In the genomic region with DNA sequence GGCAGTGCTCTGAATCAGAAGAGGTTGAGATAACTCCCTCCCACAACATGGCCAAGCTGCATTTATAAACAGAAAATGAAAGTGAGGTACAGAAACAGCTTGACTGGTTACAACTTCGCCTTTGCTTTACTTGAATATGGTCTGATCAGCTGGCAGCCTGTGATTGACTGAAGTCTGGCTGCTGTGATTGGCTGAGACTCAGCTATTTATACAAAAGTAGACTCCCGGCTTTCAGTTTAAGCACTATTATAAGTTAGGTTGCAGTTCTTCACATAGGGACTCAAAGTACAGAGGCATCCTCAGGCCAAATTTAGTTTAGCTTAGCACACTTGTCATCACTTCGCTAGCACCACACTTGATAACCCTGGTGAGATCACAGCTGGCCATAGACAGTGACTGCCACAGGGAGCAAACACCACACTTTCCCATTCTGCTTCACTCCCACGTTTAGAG, we compare ENCODE assay signal across 8 cellular contexts.
DNase-seq lines count a peak whose midpoint lies in the region; ATAC-seq and TF ChIP-seq lines count a peak whose summit lies in the region.

No MANE protein-coding gene starts in this region.

- no peaks in the 10 kb centered on the region for H3K27me3 ChIP-seq in heart right ventricle
- H3K27me3 ChIP-seq in hepatocyte: no peaks in the 10 kb centered on the region

- peak overlapping the region in 6 of 10 donors; percentile 14 to 28 (median 24) for H3K4me3 ChIP-seq in heart right ventricle
- no peak overlapping the region for H3K4me3 ChIP-seq in hepatocyte

- intact Hi-C loops in heart right ventricle (cut with DNase I): no loop called here

- no peaks in the 10 kb centered on the region for H4K20me1 ChIP-seq in hepatocyte (ENCODE audit: insufficient read depth, poor library complexity, severe bottlenecking)

- H3K36me3 ChIP-seq in heart right ventricle: no peaks in the 10 kb centered on the region
- no peaks in the 10 kb centered on the region for H3K36me3 ChIP-seq in hepatocyte (replicated peaks; ENCODE audit: insufficient read depth, low read depth)

- WGBS in heart right ventricle, 2 donors: 13 to 24% methylated on average over 4 of the region's 4 CpGs
- 61% methylated on average over 4 of the region's 4 CpGs for WGBS in hepatocyte (ENCODE audit: low lambda C conversion rate, missing lambda C conversion rate)

- H3K79me2 ChIP-seq in hepatocyte: no peaks in the 10 kb centered on the region

- H3K27ac ChIP-seq in heart right ventricle: peak overlapping the region; percentile 27 to 82 (median 67)
- H3K27ac ChIP-seq in hepatocyte: no peak overlapping the region

- H3K9me2 ChIP-seq in hepatocyte (replicated peaks; ENCODE audit: insufficient read depth): no peaks in the 10 kb centered on the region

- H3K9me3 ChIP-seq in heart right ventricle (peaks cover 0 to 8% (median 0%) of the 10 kb centered on the region in 11 donors), hepatocyte (ENCODE audit: low read depth) (no peaks in the 10 kb centered on the region)

- peaks cover 0 to 21% (median 9%) of the 10 kb centered on the region in 9 donors for H3K4me1 ChIP-seq in heart right ventricle
- peaks cover 4% of the 10 kb centered on the region for H3K4me1 ChIP-seq in hepatocyte (ENCODE audit: insufficient read depth)

- H2AFZ ChIP-seq in hepatocyte: no peak overlapping the region

- peak; percentile 54 for DNase-seq in NOMO-1 treated with DMSO at 0.1 percent for 48 hours (lab: John Stamatoyannopoulos, UW; ENCODE audit: unreplicated experiment)
- DNase-seq in NOMO-1 treated with dmso at 0.1 percent for 144 hours (lab: John Stamatoyannopoulos, UW; ENCODE audit: unreplicated experiment): no peak
- peak; percentile 83 for DNase-seq in RPMI7951 (ENCODE audit: low read depth)
- DNase-seq in heart right ventricle: peak in 1 of 2 donors; percentile 78
- DNase-seq in hepatocyte (ENCODE audit: low spot score): no peak
- DNase-seq in DMS153 (lab: John Stamatoyannopoulos, UW): no peak
- no peak for DNase-seq in NCI-H1436 treated with DMSO at 0.1 percent for 48 hours (lab: John Stamatoyannopoulos, UW)

- ATAC-seq in HG02840 (IDR thresholded peaks at IDR 0.05; ENCODE audit: low FRiP score, unreplicated experiment) (peak; percentile 95), heart right ventricle (peak; percentile 94 to 99 (median 96))

- H3K4me2 ChIP-seq in hepatocyte: no peak overlapping the region

- no peak for TF ChIP-seq CTCF in heart right ventricle (IDR thresholded peaks at IDR 0.05)
- TF ChIP-seq CTCF in hepatocyte (IDR thresholded peaks at IDR 0.05; ENCODE audit: poor library complexity): no peak

Comparison
In these comparisons a context has a peak if more than half of its experiments do, and no peak if none do; other contexts are left out.
1. DNase-seq: peak in NOMO-1 treated with DMSO at 0.1 percent for 48 hours (single experiment) and RPMI7951 (single experiment); none in NOMO-1 treated with dmso at 0.1 percent for 144 hours (single experiment), hepatocyte (single experiment), DMS153 (single experiment) and NCI-H1436 treated with DMSO at 0.1 percent for 48 hours (single experiment).